Comparison of ENCODE assay signal across 9 cellular contexts in the genomic region with DNA sequence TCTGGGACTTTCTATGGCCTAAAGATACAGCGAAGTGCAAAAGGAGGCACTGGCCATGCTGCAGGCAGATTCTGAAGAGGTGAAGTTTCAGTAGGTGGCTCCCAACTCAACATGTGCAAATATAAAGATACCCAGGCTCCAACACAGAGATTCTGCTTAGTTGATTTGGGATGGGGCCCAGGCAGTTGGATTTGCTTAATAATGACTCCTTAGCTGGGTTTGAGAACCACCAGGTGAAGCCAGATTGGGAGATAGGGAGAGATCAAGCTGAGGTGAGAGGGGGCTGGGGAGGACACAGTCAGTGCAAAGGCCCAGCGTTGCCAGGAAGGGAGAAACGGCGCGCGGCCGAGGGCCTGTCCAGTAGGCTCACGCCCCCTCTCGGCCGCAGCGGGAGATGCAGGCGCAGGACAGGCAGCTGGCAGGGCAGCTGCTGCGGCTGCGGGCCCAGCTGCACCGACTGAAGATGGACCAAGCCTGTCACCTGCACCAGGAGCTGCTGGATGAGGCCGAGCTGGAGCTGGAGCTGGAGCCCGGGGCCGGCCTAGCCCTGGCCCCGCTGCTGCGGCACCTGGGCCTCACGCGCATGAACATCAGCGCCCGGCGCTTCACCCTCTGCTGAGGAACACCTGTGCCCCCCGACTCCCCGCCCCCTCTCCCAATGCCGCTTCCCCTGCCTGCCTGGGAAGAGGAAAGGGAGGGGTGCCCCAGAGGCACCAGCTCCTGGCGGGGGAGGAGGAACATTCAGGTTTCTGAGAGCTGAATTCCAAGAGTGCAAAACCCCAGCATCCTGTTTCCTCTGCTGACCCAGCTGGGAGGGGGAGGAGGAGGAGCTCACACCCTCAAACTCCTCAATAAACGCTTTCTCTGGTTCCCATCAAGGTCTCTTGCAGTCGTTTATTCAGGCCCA. TPM values are rescaled to one million over a fixed set of nuclear protein-coding genes. Genes with fewer than 3 reads are reported as not detected.
A peak's percentile ranks its signal among the peaks of the same experiment; 100 is the strongest.
DNase-seq lines count a peak whose midpoint lies in the region; ATAC-seq and TF ChIP-seq lines count a peak whose summit lies in the region.
"Had no signal": no experiment of that assay in that cellular context is flagged by ENCODE, and none has a peak within 500 bp of the region (broad histone marks: within the 10 kb centered on the region; RNA-seq: fewer than 3 reads in every experiment).

No MANE protein-coding gene starts in this region.

- ATAC-seq in HG02571 (IDR thresholded peaks at IDR 0.05; ENCODE audit: unreplicated experiment): peak; percentile 38

- no peaks in the 10 kb centered on the region for H3K27me3 Mint-ChIP-seq in CD4-positive, alpha-beta memory T cell

- H3K27me3 ChIP-seq in CD4-positive, alpha-beta memory T cell (ENCODE audit: insufficient read depth, low read length): no peaks in the 10 kb centered on the region

- peak overlapping the region; percentile 89 for H3K27ac ChIP-seq in CD4-positive, alpha-beta memory T cell (ENCODE audit: low read depth, low read length)
- H3K27ac ChIP-seq: SK-N-MC had no signal

- H3K36me3 Mint-ChIP-seq in CD4-positive, alpha-beta memory T cell: peaks cover 16 to 20% of the 10 kb centered on the region in 2 donors

- DNase-seq in CD4-positive, alpha-beta memory T cell: peak; percentile 63 to 75 (median 68)
- peak; percentile 68 to 91 for DNase-seq in NCI-H526 (lab: John Stamatoyannopoulos, UW)
- DNase-seq in activated CD8-positive, alpha-beta memory T cell treated with anti-CD3 and anti-CD28 coated beads for 24 hours: peak; percentile 91
- DNase-seq in epithelial cell of esophagus (ENCODE audit: low read depth): peak; percentile 79
- peak; percentile 54 for DNase-seq in myocyte (ENCODE audit: low read depth)
- DNase-seq in stimulated activated naive CD4-positive, alpha-beta T cell treated with Interleukin-2 at 50 U/mL for 16 hours (lab: John Stamatoyannopoulos, UW): peak; percentile 80
- no peak for DNase-seq in hippocampal formation (lab: John Stamatoyannopoulos, UW)

- H3K36me3 ChIP-seq in CD4-positive, alpha-beta memory T cell (ENCODE audit: insufficient read depth, low read length): no peaks in the 10 kb centered on the region

- peaks cover 52% of the 10 kb centered on the region for H3K4me1 ChIP-seq in CD4-positive, alpha-beta memory T cell (ENCODE audit: insufficient read depth, low read length)

- H3K4me3 Mint-ChIP-seq in CD4-positive, alpha-beta memory T cell: peak overlapping the region; percentile 82 to 100 (median 94)

- CTCF ChIA-PET in CD4-positive, alpha-beta memory T cell (lab: Charles Lee; ENCODE audit: partially characterized antibody): interaction anchor here (0.6 to 10.0 kb wide), 38 partner anchors 8 to 175 kb away, joined by 3 to 151 read pairs (median 6); a partner anchor contains a TSS

- peaks cover 26 to 64% (median 37%) of the 10 kb centered on the region in 4 donors for H3K4me1 Mint-ChIP-seq in CD4-positive, alpha-beta memory T cell

- intact Hi-C loops in CD4-positive, alpha-beta memory T cell (cut with micrococcal nuclease): no loop called here

- no peaks in the 10 kb centered on the region for H3K9me3 ChIP-seq in CD4-positive, alpha-beta memory T cell (ENCODE audit: control insufficient read depth in 1 of 2, low read length in 2 of 2)

- peaks cover 0 to 1% (median 0%) of the 10 kb centered on the region in 8 donors for H3K9me3 Mint-ChIP-seq in CD4-positive, alpha-beta memory T cell

- H3K4me3 ChIP-seq in CD4-positive, alpha-beta memory T cell (ENCODE audit: low read length in 2 of 2): peak overlapping the region; percentile 42
- H3K4me3 ChIP-seq in epithelial cell of esophagus (ENCODE audit: low read length): no peak overlapping the region
- H3K4me3 ChIP-seq: SK-N-MC had no signal

- H3K27ac Mint-ChIP-seq in CD4-positive, alpha-beta memory T cell: peak overlapping the region; percentile 91 to 99 (median 99)

- TF ChIP-seq CTCF in epithelial cell of esophagus (IDR thresholded peaks at IDR 0.05; ENCODE audit: insufficient read depth, low read depth, low read length, missing control alignments): peak; percentile 68

- POLR2A ChIA-PET in CD4-positive, alpha-beta memory T cell (lab: Charles Lee; ENCODE audit: partially characterized antibody): interaction anchor here (0.6 to 26.9 kb wide), 21 partner anchors 1 to 146 kb away, joined by 3 to 819 read pairs (median 8); a partner anchor contains a TSS

RNA-seq across cellular contexts. Expression of a gene that starts 1.2 kb away (rescaled TPM):
- total RNA-seq in CD4-positive, alpha-beta memory T cell: 1 to 10 TPM in 1 of 2 experiments, under 1 TPM in 1; 0.50 to 1.2 TPM
- not detected for polyA plus RNA-seq in CD4-positive, alpha-beta memory T cell
- 0.53 TPM in 1 of 2 replicates, not detected in the other for total RNA-seq in myocyte
- 0.35 TPM for polyA plus RNA-seq in myocyte (2012)

RNA-seq across cellular contexts. Expression of a gene that starts 2.8 kb away (rescaled TPM):
- 100 to 1,000 TPM; 431 to 436 TPM for total RNA-seq in CD4-positive, alpha-beta memory T cell
- polyA plus RNA-seq in CD4-positive, alpha-beta memory T cell: 1,000 to 10,000 TPM in 1 of 2 donors, 100 to 1,000 TPM in 1; 779 to 1,233 TPM
- not detected in 2 replicates for total RNA-seq in myocyte
- not detected for polyA plus RNA-seq in myocyte (2012)

RNA-seq across cellular contexts. Expression of a gene that starts 26.0 kb away (rescaled TPM):
- 10 to 100 TPM; 78.3 to 85.3 TPM for total RNA-seq in CD4-positive, alpha-beta memory T cell
- polyA plus RNA-seq in CD4-positive, alpha-beta memory T cell: 100 to 1,000 TPM; 165 to 248 TPM
- total RNA-seq in myocyte: 222 and 238 TPM in 2 replicates
- polyA plus RNA-seq in myocyte (2012): 220 TPM

RNA-seq across cellular contexts. Expression of a gene that starts 26.1 kb away (rescaled TPM):
- 10 to 100 TPM; 27.1 to 30.7 TPM for total RNA-seq in CD4-positive, alpha-beta memory T cell
- 1 to 10 TPM; 5.1 to 6.1 TPM for polyA plus RNA-seq in CD4-positive, alpha-beta memory T cell
- 10.1 and 11.6 TPM in 2 replicates for total RNA-seq in myocyte
- polyA plus RNA-seq in myocyte (2012): 23.7 TPM

RNA-seq across cellular contexts. Expression of a gene that starts 39.3 kb away (rescaled TPM):
- not detected for total RNA-seq in CD4-positive, alpha-beta memory T cell
- not detected for polyA plus RNA-seq in CD4-positive, alpha-beta memory T cell
- total RNA-seq in myocyte: 0.11 TPM in 1 of 2 replicates, not detected in the other
- polyA plus RNA-seq in myocyte (2012): 0.53 TPM

Comparison
In these comparisons a context has a peak if more than half of its experiments do, and no peak if none do; other contexts are left out.
1. DNase-seq: peak in CD4-positive, alpha-beta memory T cell (5 of 5), NCI-H526 (2 of 2), activated CD8-positive, alpha-beta memory T cell treated with anti-CD3 and anti-CD28 coated beads for 24 hours (single experiment), epithelial cell of esophagus (single experiment), myocyte (single experiment) and stimulated activated naive CD4-positive, alpha-beta T cell treated with Interleukin-2 at 50 U/mL for 16 hours (single experiment); none in hippocampal formation (0 of 2).
2. RNA of a gene that starts 2.8 kb away (total RNA-seq): 431 to 436 TPM in CD4-positive, alpha-beta memory T cell; not detected in myocyte; every median in the first group is over 100 times any median in the second.